In genomic region chr19:14375055-14375581, GRCh38 we compare ENCODE assay signal across 8 cellular contexts. TPM values are rescaled to one million over a fixed set of nuclear protein-coding genes. Genes with fewer than 3 reads are reported as not detected.
DNase-seq lines count a peak whose midpoint lies in the region; ATAC-seq lines count a peak whose summit lies in the region.

No MANE protein-coding gene starts in this region.

- ATAC-seq in HG03139 (IDR thresholded peaks at IDR 0.05; ENCODE audit: unreplicated experiment), result no peak

- H3K36me3 Mint-ChIP-seq in activated CD4-positive, alpha-beta memory T cell treated with anti-CD3 and anti-CD28 coated beads, Interleukin-2, amount 10 ng/mL, durations not matched to agents 7 days and 5 days (ENCODE audit: low read depth), result no peaks in the 10 kb centered on the region

- H3K4me3 Mint-ChIP-seq in activated CD4-positive, alpha-beta memory T cell treated with anti-CD3 and anti-CD28 coated beads, Interleukin-2, amount 10 ng/mL, durations not matched to agents 7 days and 5 days, result peak overlapping the region; percentile 51

- H3K4me1 Mint-ChIP-seq in activated CD4-positive, alpha-beta memory T cell treated with anti-CD3 and anti-CD28 coated beads, Interleukin-2, amount 10 ng/mL, durations not matched to agents 7 days and 5 days, result peaks cover 66% of the 10 kb centered on the region

- DNase-seq in KG1 (lab: John Stamatoyannopoulos, UW) (peak; percentile 92), germinal center (ENCODE audit: low spot score) (peak; percentile 71), NCI-H2081 (lab: John Stamatoyannopoulos, UW) (no peak), NCI-H748 (lab: John Stamatoyannopoulos, UW; ENCODE audit: unreplicated experiment) (no peak), posterior vena cava (ENCODE audit: low spot score) (no peak)
- peak; percentile 86 for DNase-seq in activated CD4-positive, alpha-beta memory T cell treated with anti-CD3 and anti-CD28 coated beads, Interleukin-2, amount 10 ng/mL, durations not matched to agents 7 days and 5 days
- DNase-seq in stimulated activated CD8-positive, alpha-beta memory T cell treated with anti-CD3 and anti-CD28 coated beads, Interleukin-2, amount 100 ng/mL, for 1 hour (ENCODE audit: low read depth in 2 of 2), result peak; percentile 60 to 63

- H3K27ac Mint-ChIP-seq in activated CD4-positive, alpha-beta memory T cell treated with anti-CD3 and anti-CD28 coated beads, Interleukin-2, amount 10 ng/mL, durations not matched to agents 7 days and 5 days, result peak overlapping the region; percentile 93

- intact Hi-C loops in posterior vena cava (cut with DNase I), result no loop called here

- CTCF ChIA-PET in activated CD4-positive, alpha-beta memory T cell treated with anti-CD3 and anti-CD28 coated beads, Interleukin-2, amount 10 ng/mL, durations not matched to agents 7 days and 5 days (lab: Charles Lee), result interaction anchor here (1.0 to 1.7 kb wide), 3 partner anchors 9 to 238 kb away, joined by 3 to 6 read pairs (median 4); partner anchors contain the start of gene ASF1B

- no peaks in the 10 kb centered on the region for H3K9me3 Mint-ChIP-seq in activated CD4-positive, alpha-beta memory T cell treated with anti-CD3 and anti-CD28 coated beads, Interleukin-2, amount 10 ng/mL, durations not matched to agents 7 days and 5 days

- POLR2A ChIA-PET in activated CD4-positive, alpha-beta memory T cell treated with anti-CD3 and anti-CD28 coated beads, Interleukin-2, amount 10 ng/mL, durations not matched to agents 7 days and 5 days (lab: Charles Lee), result interaction anchor here (0.6 to 15.5 kb wide), 15 partner anchors 8 to 143 kb away, joined by 3 to 218 read pairs (median 4); partner anchors contain the start of genes ADGRE5 and DNAJB1

- no peaks in the 10 kb centered on the region for H3K27me3 Mint-ChIP-seq in activated CD4-positive, alpha-beta memory T cell treated with anti-CD3 and anti-CD28 coated beads, Interleukin-2, amount 10 ng/mL, durations not matched to agents 7 days and 5 days

RNA-seq across cellular contexts. Expression of gene ADGRE5, which starts 6.1 kb away (rescaled TPM):
- total RNA-seq in activated CD4-positive, alpha-beta memory T cell treated with anti-CD3 and anti-CD28 coated beads, Interleukin-2, amount 10 ng/mL, durations not matched to agents 7 days and 5 days, result 100 to 1,000 TPM; 293 to 299 TPM
- 100 to 1,000 TPM; 195 to 306 TPM for total RNA-seq in posterior vena cava

RNA-seq across cellular contexts. Expression of gene DDX39A, which starts 44.0 kb away (rescaled TPM):
- 100 to 1,000 TPM; 233 to 234 TPM for total RNA-seq in activated CD4-positive, alpha-beta memory T cell treated with anti-CD3 and anti-CD28 coated beads, Interleukin-2, amount 10 ng/mL, durations not matched to agents 7 days and 5 days
- total RNA-seq in posterior vena cava, result 10 to 100 TPM; 37.4 to 38.7 TPM

RNA-seq across cellular contexts. Expression of gene PKN1, which starts 58.0 kb away (rescaled TPM):
- total RNA-seq in activated CD4-positive, alpha-beta memory T cell treated with anti-CD3 and anti-CD28 coated beads, Interleukin-2, amount 10 ng/mL, durations not matched to agents 7 days and 5 days, result 100 to 1,000 TPM; 219 to 232 TPM
- total RNA-seq in posterior vena cava, result 100 to 1,000 TPM; 135 to 173 TPM

Comparison
In these comparisons a context has a peak if more than half of its experiments do, and no peak if none do; other contexts are left out.
1. DNase-seq: peak in KG1 (single experiment), activated CD4-positive, alpha-beta memory T cell treated with anti-CD3 and anti-CD28 coated beads, Interleukin-2, amount 10 ng/mL, durations not matched to agents 7 days and 5 days (single experiment), germinal center (single experiment) and stimulated activated CD8-positive, alpha-beta memory T cell treated with anti-CD3 and anti-CD28 coated beads, Interleukin-2, amount 100 ng/mL, for 1 hour (2 of 2); none in NCI-H2081 (0 of 2), NCI-H748 (single experiment) and posterior vena cava (single experiment).
2. RNA of gene DDX39A, which starts 44.0 kb away (total RNA-seq): 233 to 234 TPM in activated CD4-positive, alpha-beta memory T cell treated with anti-CD3 and anti-CD28 coated beads, Interleukin-2, amount 10 ng/mL, durations not matched to agents 7 days and 5 days; 37.4 to 38.7 TPM in posterior vena cava; every median in the first group is over 4 times any median in the second.